13 cellular contexts compared by ENCODE assay signal in the genomic region with DNA sequence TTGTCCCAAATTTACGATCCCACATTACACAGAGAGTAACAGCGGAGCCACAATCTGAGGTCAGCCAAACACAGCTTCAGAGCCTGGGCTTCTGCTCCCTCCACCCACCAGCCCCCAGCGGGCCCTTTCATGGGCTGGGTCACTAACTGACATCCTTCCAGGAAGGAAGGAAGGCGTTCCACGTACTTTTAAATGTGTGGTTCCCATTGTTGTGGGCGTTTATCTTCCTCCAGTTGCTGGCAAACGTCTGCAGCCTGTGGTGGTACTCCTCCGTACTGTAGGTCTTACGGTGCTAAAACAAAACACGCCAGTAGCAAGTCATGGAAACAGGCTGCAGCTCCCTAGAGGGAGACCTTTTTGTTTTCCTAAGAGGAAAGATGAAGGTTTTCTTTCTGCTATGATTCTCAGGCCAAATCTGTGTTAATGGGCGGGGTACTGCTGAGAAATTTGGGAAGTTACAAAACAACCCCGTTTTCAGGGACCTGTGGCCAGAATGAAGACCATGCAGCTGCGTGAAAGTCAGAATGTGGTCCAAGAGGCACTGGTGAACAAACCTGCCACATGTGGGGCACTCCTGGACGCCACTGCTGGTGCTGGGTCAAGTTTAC. TPM values are rescaled to one million over a fixed set of nuclear protein-coding genes. Genes with fewer than 3 reads are reported as not detected.
A peak's percentile ranks its signal among the peaks of the same experiment; 100 is the strongest.
DNase-seq lines count a peak whose midpoint lies in the region; ATAC-seq and TF ChIP-seq lines count a peak whose summit lies in the region.
"Had no signal": no experiment of that assay in that cellular context is flagged by ENCODE, and none has a peak within 500 bp of the region (broad histone marks: within the 10 kb centered on the region; RNA-seq: fewer than 3 reads in every experiment).

No MANE protein-coding gene starts in this region.

- H3K9me3 ChIP-seq in right cardiac atrium (ENCODE audit: control insufficient read depth, low read length), result no peaks in the 10 kb centered on the region
- H3K9me3 ChIP-seq in upper lobe of left lung, result no peaks in the 10 kb centered on the region
- H3K9me3 ChIP-seq in ascending aorta, result no peaks in the 10 kb centered on the region
- no peaks in the 10 kb centered on the region for H3K9me3 ChIP-seq in breast epithelium

- no peaks in the 10 kb centered on the region for H3K9me3 Mint-ChIP-seq in activated CD8-positive, alpha-beta T cell treated with anti-CD3 and anti-CD28 coated beads, Interleukin-2, amount 10 ng/mL, durations not matched to agents 7 days and 5 days (ENCODE audit: insufficient read depth)

- DNase-seq in activated naive CD4-positive, alpha-beta T cell treated with Interleukin-2 at 50 U/mL for 16 hours, result peak; percentile 12
- DNase-seq in activated naive CD4-positive, alpha-beta T cell (lab: John Stamatoyannopoulos, UW), result no peak
- peak; percentile 47 for DNase-seq in activated CD8-positive, alpha-beta T cell treated with anti-CD3 and anti-CD28 coated beads, Interleukin-2, amount 10 ng/mL, durations not matched to agents 7 days and 5 days
- DNase-seq in right cardiac atrium (peak; percentile 77 to 87 (median 86)), upper lobe of left lung (no peak), NCI-H2227 treated with DMSO at 0.1 percent for 48 hours (lab: John Stamatoyannopoulos, UW) (no peak), ascending aorta (ENCODE audit: low spot score in 2 of 2) (no peak), breast epithelium (ENCODE audit: low spot score in 2 of 2) (no peak)
- DNase-seq: activated effector memory CD4-positive, alpha-beta T cell treated with anti-CD3 and anti-CD28 coated beads, Interleukin-2, amount 50 U/mL, for 16 hours; NCI-H1930; stimulated activated naive CD4-positive, alpha-beta T cell had no signal

- ATAC-seq in activated CD8-positive, alpha-beta T cell treated with anti-CD3 and anti-CD28 coated beads, Interleukin-2, amount 10 ng/mL, durations not matched to agents 7 days and 5 days, result peak; percentile 58
- peak; percentile 74 to 88 for ATAC-seq in right cardiac atrium
- peak; percentile 20 to 88 for ATAC-seq in upper lobe of left lung (ENCODE audit: low FRiP score in 2 of 2)
- ATAC-seq: SK-N-SH treated with all-trans-retinoic acid at 6 μM for 48 hours had no signal

- intact Hi-C loops in right cardiac atrium (cut with DNase I) (no loop called here), ascending aorta (cut with DNase I) (no loop called here), breast epithelium (cut with DNase I; ENCODE audit: low total_unique reads) (no loop called here)

- H3K27ac ChIP-seq in right cardiac atrium (ENCODE audit: low read length), result peak overlapping the region; percentile 62
- H3K27ac ChIP-seq in upper lobe of left lung, result peak overlapping the region; percentile 56 to 78 (median 70)
- H3K27ac ChIP-seq in ascending aorta, result peak overlapping the region in 1 of 2 donors; percentile 25
- H3K27ac ChIP-seq in breast epithelium, result peak overlapping the region in 1 of 2 donors; percentile 84
- H3K27ac ChIP-seq: epithelial cell of prostate had no signal

- TF ChIP-seq POLR2A in upper lobe of left lung (IDR thresholded peaks at IDR 0.05), result peak in 2 of 4 donors; percentile 24 to 35
- TF ChIP-seq POLR2A in breast epithelium (IDR thresholded peaks at IDR 0.05), result no peak

- no peak overlapping the region for H3K4me3 ChIP-seq in right cardiac atrium (ENCODE audit: low read length)
- H3K4me3 ChIP-seq in upper lobe of left lung, result peak overlapping the region in 1 of 4 donors; percentile 8
- H3K4me3 ChIP-seq in ascending aorta, result no peak overlapping the region
- H3K4me3 ChIP-seq in breast epithelium, result peak overlapping the region in 1 of 3 donors; percentile 41

- peaks cover 39% of the 10 kb centered on the region for H3K4me1 Mint-ChIP-seq in activated CD8-positive, alpha-beta T cell treated with anti-CD3 and anti-CD28 coated beads, Interleukin-2, amount 10 ng/mL, durations not matched to agents 7 days and 5 days (ENCODE audit: low read depth)

- CTCF ChIA-PET in activated CD8-positive, alpha-beta T cell treated with anti-CD3 and anti-CD28 coated beads, Interleukin-2, amount 10 ng/mL, durations not matched to agents 7 days and 5 days (lab: Charles Lee), result interaction anchor here (0.6 to 1.4 kb wide), 2 partner anchors 27 to 524 kb away, joined by 4 read pairs; no protein-coding TSS in a partner anchor

- H3K27ac Mint-ChIP-seq in activated CD8-positive, alpha-beta T cell treated with anti-CD3 and anti-CD28 coated beads, Interleukin-2, amount 10 ng/mL, durations not matched to agents 7 days and 5 days, result peak overlapping the region; percentile 80

- H3K4me1 ChIP-seq in right cardiac atrium (ENCODE audit: control insufficient read depth, insufficient read depth, low read length) (peaks cover 6% of the 10 kb centered on the region), upper lobe of left lung (peaks cover 29 to 62% (median 52%) of the 10 kb centered on the region in 4 donors), ascending aorta (peaks cover 3 to 10% of the 10 kb centered on the region in 2 donors), breast epithelium (peaks cover 10 to 12% of the 10 kb centered on the region in 2 donors)

- peaks cover 19% of the 10 kb centered on the region for H3K36me3 Mint-ChIP-seq in activated CD8-positive, alpha-beta T cell treated with anti-CD3 and anti-CD28 coated beads, Interleukin-2, amount 10 ng/mL, durations not matched to agents 7 days and 5 days (ENCODE audit: low read depth)

- peaks cover 2% of the 10 kb centered on the region for H3K27me3 Mint-ChIP-seq in activated CD8-positive, alpha-beta T cell treated with anti-CD3 and anti-CD28 coated beads, Interleukin-2, amount 10 ng/mL, durations not matched to agents 7 days and 5 days (ENCODE audit: low read depth)

- TF ChIP-seq CTCF in upper lobe of left lung (IDR thresholded peaks at IDR 0.05), result no peak
- TF ChIP-seq CTCF in ascending aorta (IDR thresholded peaks at IDR 0.05), result no peak
- TF ChIP-seq CTCF in breast epithelium (IDR thresholded peaks at IDR 0.05), result no peak

- TF ChIP-seq EP300 in upper lobe of left lung (IDR thresholded peaks at IDR 0.05), result peak in 1 of 4 donors; percentile 45

- POLR2A ChIA-PET in activated CD8-positive, alpha-beta T cell treated with anti-CD3 and anti-CD28 coated beads, Interleukin-2, amount 10 ng/mL, durations not matched to agents 7 days and 5 days (lab: Charles Lee), result no interaction called here

- no peaks in the 10 kb centered on the region for H3K27me3 ChIP-seq in right cardiac atrium (ENCODE audit: control insufficient read depth, insufficient read depth)
- no peaks in the 10 kb centered on the region for H3K27me3 ChIP-seq in upper lobe of left lung
- H3K27me3 ChIP-seq in ascending aorta, result no peaks in the 10 kb centered on the region
- H3K27me3 ChIP-seq in breast epithelium, result no peaks in the 10 kb centered on the region

- 35% methylated on average over 14 of the region's 14 CpGs for WGBS in right cardiac atrium
- WGBS in upper lobe of left lung, 2 donors, result 37 to 40% methylated on average over 10 to 14 of the region's 14 CpGs

- peak overlapping the region; percentile 56 for H3K4me3 Mint-ChIP-seq in activated CD8-positive, alpha-beta T cell treated with anti-CD3 and anti-CD28 coated beads, Interleukin-2, amount 10 ng/mL, durations not matched to agents 7 days and 5 days

- peaks cover 22 to 47% (median 35%) of the 10 kb centered on the region in 4 donors for H3K36me3 ChIP-seq in upper lobe of left lung
- H3K36me3 ChIP-seq in ascending aorta, result no peaks in the 10 kb centered on the region
- no peaks in the 10 kb centered on the region for H3K36me3 ChIP-seq in breast epithelium

RNA-seq across cellular contexts. Expression of a gene that starts 7.6 kb away (rescaled TPM):
- 10 to 100 TPM; 34.0 to 35.3 TPM for total RNA-seq in activated CD8-positive, alpha-beta T cell treated with anti-CD3 and anti-CD28 coated beads, Interleukin-2, amount 10 ng/mL, durations not matched to agents 7 days and 5 days
- total RNA-seq in right cardiac atrium, result 100 to 1,000 TPM in 1 of 4 donors, 10 to 100 TPM in 3; 41.0 to 101 (median 79.4) TPM
- polyA plus RNA-seq in right cardiac atrium, result 126 TPM
- 1,000 to 10,000 TPM in 4 of 6 donors, 100 to 1,000 TPM in 2; 699 to 3,907 (median 1,498) TPM for total RNA-seq in upper lobe of left lung
- 112 TPM for total RNA-seq in ascending aorta
- total RNA-seq in breast epithelium, result 100 to 1,000 TPM; 158 to 272 (median 163) TPM

Comparison
In these comparisons a context has a peak if more than half of its experiments do, and no peak if none do; other contexts are left out.
1. DNase-seq: peak in activated naive CD4-positive, alpha-beta T cell treated with Interleukin-2 at 50 U/mL for 16 hours (single experiment), activated CD8-positive, alpha-beta T cell treated with anti-CD3 and anti-CD28 coated beads, Interleukin-2, amount 10 ng/mL, durations not matched to agents 7 days and 5 days (single experiment) and right cardiac atrium (3 of 3); none in activated naive CD4-positive, alpha-beta T cell (0 of 4), upper lobe of left lung (0 of 2), NCI-H2227 treated with DMSO at 0.1 percent for 48 hours (single experiment), ascending aorta (0 of 2) and breast epithelium (0 of 2).
2. Peak in every context shown above with its lines, with median percentiles within 50 percentile points of each other: ATAC-seq.